1 cellular context compared by ENCODE assay signal in the genomic region with DNA sequence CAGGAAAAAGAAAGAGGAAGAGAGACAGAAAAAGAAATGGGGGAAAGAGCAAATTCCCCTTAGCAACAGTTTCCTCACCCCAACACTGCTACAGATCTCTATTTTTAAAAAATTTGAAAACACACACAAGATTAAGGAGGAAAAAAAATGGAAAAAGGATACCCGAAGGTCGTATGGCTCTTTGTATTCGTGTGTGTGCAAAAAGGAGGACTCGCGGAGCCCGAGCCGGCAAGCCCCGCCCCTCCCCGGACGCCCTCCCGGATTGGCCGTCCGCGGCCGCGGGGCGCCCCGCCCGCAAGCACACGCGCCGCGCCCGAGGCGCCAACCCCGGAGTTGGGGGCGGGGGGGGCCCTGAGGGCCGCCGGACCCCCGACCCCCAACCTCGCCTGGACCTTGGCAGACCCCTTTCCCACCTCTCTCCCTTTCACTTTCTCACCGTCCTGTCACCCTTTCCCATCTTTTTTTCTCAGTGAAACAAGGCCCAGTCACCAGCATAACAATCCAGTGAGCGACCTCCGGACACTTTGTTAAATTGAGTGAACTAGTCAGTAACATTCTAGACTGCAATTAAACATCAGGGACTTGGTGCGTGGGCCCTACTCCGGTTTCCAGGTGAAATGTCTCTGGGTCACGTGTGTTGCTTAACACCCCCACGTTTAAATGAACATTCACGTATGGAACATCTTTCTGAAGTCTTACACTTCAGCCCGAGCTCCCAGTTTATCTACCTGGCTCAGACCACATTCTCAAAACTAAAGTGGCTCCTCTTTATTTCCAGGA.
A peak's percentile ranks its signal among the peaks of the same experiment; 100 is the strongest.
TF ChIP-seq lines count a peak whose summit lies in the region.

A gene with protein sequence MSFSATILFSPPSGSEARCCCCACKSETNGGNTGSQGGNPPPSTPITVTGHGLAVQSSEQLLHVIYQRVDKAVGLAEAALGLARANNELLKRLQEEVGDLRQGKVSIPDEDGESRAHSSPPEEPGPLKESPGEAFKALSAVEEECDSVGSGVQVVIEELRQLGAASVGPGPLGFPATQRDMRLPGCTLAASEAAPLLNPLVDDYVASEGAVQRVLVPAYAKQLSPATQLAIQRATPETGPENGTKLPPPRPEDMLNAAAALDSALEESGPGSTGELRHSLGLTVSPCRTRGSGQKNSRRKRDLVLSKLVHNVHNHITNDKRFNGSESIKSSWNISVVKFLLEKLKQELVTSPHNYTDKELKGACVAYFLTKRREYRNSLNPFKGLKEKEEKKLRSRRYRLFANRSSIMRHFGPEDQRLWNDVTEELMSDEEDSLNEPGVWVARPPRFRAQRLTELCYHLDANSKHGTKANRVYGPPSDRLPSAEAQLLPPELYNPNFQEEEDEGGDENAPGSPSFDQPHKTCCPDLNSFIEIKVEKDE (minus strand): TSS at position 205 of the 780 bp plus-strand sequence. CDS start 11,120 bp downstream, outside the sequence.

TF ChIP-seq in HepG2, 621 proteins besides CTCF, POLR2A, EP300 and RAD21 (continued from another document and continues in another):
- TF ChIP-seq, protein P1, sequence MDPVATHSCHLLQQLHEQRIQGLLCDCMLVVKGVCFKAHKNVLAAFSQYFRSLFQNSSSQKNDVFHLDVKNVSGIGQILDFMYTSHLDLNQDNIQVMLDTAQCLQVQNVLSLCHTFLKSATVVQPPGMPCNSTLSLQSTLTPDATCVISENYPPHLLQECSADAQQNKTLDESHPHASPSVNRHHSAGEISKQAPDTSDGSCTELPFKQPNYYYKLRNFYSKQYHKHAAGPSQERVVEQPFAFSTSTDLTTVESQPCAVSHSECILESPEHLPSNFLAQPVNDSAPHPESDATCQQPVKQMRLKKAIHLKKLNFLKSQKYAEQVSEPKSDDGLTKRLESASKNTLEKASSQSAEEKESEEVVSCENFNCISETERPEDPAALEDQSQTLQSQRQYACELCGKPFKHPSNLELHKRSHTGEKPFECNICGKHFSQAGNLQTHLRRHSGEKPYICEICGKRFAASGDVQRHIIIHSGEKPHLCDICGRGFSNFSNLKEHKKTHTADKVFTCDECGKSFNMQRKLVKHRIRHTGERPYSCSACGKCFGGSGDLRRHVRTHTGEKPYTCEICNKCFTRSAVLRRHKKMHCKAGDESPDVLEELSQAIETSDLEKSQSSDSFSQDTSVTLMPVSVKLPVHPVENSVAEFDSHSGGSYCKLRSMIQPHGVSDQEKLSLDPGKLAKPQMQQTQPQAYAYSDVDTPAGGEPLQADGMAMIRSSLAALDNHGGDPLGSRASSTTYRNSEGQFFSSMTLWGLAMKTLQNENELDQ (CRISPR knock-in tag; IDR thresholded peaks at IDR 0.05; ENCODE audit: borderline replicate concordance): no peak
- TF ChIP-seq, protein P2, sequence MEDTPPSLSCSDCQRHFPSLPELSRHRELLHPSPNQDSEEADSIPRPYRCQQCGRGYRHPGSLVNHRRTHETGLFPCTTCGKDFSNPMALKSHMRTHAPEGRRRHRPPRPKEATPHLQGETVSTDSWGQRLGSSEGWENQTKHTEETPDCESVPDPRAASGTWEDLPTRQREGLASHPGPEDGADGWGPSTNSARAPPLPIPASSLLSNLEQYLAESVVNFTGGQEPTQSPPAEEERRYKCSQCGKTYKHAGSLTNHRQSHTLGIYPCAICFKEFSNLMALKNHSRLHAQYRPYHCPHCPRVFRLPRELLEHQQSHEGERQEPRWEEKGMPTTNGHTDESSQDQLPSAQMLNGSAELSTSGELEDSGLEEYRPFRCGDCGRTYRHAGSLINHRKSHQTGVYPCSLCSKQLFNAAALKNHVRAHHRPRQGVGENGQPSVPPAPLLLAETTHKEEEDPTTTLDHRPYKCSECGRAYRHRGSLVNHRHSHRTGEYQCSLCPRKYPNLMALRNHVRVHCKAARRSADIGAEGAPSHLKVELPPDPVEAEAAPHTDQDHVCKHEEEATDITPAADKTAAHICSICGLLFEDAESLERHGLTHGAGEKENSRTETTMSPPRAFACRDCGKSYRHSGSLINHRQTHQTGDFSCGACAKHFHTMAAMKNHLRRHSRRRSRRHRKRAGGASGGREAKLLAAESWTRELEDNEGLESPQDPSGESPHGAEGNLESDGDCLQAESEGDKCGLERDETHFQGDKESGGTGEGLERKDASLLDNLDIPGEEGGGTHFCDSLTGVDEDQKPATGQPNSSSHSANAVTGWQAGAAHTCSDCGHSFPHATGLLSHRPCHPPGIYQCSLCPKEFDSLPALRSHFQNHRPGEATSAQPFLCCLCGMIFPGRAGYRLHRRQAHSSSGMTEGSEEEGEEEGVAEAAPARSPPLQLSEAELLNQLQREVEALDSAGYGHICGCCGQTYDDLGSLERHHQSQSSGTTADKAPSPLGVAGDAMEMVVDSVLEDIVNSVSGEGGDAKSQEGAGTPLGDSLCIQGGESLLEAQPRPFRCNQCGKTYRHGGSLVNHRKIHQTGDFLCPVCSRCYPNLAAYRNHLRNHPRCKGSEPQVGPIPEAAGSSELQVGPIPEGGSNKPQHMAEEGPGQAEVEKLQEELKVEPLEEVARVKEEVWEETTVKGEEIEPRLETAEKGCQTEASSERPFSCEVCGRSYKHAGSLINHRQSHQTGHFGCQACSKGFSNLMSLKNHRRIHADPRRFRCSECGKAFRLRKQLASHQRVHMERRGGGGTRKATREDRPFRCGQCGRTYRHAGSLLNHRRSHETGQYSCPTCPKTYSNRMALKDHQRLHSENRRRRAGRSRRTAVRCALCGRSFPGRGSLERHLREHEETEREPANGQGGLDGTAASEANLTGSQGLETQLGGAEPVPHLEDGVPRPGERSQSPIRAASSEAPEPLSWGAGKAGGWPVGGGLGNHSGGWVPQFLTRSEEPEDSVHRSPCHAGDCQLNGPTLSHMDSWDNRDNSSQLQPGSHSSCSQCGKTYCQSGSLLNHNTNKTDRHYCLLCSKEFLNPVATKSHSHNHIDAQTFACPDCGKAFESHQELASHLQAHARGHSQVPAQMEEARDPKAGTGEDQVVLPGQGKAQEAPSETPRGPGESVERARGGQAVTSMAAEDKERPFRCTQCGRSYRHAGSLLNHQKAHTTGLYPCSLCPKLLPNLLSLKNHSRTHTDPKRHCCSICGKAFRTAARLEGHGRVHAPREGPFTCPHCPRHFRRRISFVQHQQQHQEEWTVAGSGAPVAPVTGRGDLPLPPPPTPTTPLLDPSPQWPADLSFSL (CRISPR knock-in tag; IDR thresholded peaks at IDR 0.05): no peak
- TF ChIP-seq, protein P3, sequence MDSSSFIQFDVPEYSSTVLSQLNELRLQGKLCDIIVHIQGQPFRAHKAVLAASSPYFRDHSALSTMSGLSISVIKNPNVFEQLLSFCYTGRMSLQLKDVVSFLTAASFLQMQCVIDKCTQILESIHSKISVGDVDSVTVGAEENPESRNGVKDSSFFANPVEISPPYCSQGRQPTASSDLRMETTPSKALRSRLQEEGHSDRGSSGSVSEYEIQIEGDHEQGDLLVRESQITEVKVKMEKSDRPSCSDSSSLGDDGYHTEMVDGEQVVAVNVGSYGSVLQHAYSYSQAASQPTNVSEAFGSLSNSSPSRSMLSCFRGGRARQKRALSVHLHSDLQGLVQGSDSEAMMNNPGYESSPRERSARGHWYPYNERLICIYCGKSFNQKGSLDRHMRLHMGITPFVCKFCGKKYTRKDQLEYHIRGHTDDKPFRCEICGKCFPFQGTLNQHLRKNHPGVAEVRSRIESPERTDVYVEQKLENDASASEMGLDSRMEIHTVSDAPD (CRISPR knock-in tag; IDR thresholded peaks at IDR 0.05): no peak
- TF ChIP-seq, protein P4, sequence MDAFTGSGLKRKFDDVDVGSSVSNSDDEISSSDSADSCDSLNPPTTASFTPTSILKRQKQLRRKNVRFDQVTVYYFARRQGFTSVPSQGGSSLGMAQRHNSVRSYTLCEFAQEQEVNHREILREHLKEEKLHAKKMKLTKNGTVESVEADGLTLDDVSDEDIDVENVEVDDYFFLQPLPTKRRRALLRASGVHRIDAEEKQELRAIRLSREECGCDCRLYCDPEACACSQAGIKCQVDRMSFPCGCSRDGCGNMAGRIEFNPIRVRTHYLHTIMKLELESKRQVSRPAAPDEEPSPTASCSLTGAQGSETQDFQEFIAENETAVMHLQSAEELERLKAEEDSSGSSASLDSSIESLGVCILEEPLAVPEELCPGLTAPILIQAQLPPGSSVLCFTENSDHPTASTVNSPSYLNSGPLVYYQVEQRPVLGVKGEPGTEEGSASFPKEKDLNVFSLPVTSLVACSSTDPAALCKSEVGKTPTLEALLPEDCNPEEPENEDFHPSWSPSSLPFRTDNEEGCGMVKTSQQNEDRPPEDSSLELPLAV (CRISPR knock-in tag; conservative IDR thresholded peaks at IDR 0.05; ENCODE audit: low read depth): no peak
- TF ChIP-seq ZNF256 (CRISPR knock-in tag; conservative IDR thresholded peaks at IDR 0.05) (no peak), SOX13 (IDR thresholded peaks at IDR 0.05) (no peak), SOX13 (CRISPR knock-in tag; conservative IDR thresholded peaks at IDR 0.05 in 1 of 2, IDR thresholded peaks at IDR 0.05 in 1 of 2) (peak in 1 of 2 experiments; percentile 29; a peak in 3 of 4 replicates), ELF3 (CRISPR knock-in tag; IDR thresholded peaks at IDR 0.05) (peak; percentile 71), ZBTB21 (CRISPR knock-in tag; IDR thresholded peaks at IDR 0.05) (no peak), ZMYM3 (CRISPR knock-in tag; IDR thresholded peaks at IDR 0.05) (peak; percentile 20; the same call in 1 of the 2 replicates), GTF3A (CRISPR knock-in tag; conservative IDR thresholded peaks at IDR 0.05) (no peak), ZNF749 (CRISPR knock-in tag; IDR thresholded peaks at IDR 0.05; ENCODE audit: borderline replicate concordance) (no peak), TCF7 (IDR thresholded peaks at IDR 0.05; ENCODE audit: low read depth) (no peak)
- TF ChIP-seq, protein P5, sequence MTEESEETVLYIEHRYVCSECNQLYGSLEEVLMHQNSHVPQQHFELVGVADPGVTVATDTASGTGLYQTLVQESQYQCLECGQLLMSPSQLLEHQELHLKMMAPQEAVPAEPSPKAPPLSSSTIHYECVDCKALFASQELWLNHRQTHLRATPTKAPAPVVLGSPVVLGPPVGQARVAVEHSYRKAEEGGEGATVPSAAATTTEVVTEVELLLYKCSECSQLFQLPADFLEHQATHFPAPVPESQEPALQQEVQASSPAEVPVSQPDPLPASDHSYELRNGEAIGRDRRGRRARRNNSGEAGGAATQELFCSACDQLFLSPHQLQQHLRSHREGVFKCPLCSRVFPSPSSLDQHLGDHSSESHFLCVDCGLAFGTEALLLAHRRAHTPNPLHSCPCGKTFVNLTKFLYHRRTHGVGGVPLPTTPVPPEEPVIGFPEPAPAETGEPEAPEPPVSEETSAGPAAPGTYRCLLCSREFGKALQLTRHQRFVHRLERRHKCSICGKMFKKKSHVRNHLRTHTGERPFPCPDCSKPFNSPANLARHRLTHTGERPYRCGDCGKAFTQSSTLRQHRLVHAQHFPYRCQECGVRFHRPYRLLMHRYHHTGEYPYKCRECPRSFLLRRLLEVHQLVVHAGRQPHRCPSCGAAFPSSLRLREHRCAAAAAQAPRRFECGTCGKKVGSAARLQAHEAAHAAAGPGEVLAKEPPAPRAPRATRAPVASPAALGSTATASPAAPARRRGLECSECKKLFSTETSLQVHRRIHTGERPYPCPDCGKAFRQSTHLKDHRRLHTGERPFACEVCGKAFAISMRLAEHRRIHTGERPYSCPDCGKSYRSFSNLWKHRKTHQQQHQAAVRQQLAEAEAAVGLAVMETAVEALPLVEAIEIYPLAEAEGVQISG (CRISPR knock-in tag; IDR thresholded peaks at IDR 0.05): peak; percentile 60; the same call in 1 of the 2 replicates
- TF ChIP-seq, protein P6, sequence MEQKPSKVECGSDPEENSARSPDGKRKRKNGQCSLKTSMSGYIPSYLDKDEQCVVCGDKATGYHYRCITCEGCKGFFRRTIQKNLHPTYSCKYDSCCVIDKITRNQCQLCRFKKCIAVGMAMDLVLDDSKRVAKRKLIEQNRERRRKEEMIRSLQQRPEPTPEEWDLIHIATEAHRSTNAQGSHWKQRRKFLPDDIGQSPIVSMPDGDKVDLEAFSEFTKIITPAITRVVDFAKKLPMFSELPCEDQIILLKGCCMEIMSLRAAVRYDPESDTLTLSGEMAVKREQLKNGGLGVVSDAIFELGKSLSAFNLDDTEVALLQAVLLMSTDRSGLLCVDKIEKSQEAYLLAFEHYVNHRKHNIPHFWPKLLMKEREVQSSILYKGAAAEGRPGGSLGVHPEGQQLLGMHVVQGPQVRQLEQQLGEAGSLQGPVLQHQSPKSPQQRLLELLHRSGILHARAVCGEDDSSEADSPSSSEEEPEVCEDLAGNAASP (CRISPR knock-in tag; IDR thresholded peaks at IDR 0.05; ENCODE audit: borderline replicate concordance): peak; percentile 40; the same call in 1 of the 2 replicates
- TF ChIP-seq, protein P7, sequence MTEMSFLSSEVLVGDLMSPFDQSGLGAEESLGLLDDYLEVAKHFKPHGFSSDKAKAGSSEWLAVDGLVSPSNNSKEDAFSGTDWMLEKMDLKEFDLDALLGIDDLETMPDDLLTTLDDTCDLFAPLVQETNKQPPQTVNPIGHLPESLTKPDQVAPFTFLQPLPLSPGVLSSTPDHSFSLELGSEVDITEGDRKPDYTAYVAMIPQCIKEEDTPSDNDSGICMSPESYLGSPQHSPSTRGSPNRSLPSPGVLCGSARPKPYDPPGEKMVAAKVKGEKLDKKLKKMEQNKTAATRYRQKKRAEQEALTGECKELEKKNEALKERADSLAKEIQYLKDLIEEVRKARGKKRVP (CRISPR knock-in tag; IDR thresholded peaks at IDR 0.05): no peak
- TF ChIP-seq, protein P8, sequence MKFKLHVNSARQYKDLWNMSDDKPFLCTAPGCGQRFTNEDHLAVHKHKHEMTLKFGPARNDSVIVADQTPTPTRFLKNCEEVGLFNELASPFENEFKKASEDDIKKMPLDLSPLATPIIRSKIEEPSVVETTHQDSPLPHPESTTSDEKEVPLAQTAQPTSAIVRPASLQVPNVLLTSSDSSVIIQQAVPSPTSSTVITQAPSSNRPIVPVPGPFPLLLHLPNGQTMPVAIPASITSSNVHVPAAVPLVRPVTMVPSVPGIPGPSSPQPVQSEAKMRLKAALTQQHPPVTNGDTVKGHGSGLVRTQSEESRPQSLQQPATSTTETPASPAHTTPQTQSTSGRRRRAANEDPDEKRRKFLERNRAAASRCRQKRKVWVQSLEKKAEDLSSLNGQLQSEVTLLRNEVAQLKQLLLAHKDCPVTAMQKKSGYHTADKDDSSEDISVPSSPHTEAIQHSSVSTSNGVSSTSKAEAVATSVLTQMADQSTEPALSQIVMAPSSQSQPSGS (CRISPR knock-in tag; IDR thresholded peaks at IDR 0.05): 0 out of 2 replicates have a peak, but pooled peaks have one; percentile 5
- TF ChIP-seq, protein P9, sequence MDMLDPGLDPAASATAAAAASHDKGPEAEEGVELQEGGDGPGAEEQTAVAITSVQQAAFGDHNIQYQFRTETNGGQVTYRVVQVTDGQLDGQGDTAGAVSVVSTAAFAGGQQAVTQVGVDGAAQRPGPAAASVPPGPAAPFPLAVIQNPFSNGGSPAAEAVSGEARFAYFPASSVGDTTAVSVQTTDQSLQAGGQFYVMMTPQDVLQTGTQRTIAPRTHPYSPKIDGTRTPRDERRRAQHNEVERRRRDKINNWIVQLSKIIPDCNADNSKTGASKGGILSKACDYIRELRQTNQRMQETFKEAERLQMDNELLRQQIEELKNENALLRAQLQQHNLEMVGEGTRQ (IDR thresholded peaks at IDR 0.05; ENCODE audit: low read depth, low read length): peak; percentile 54
- TF ChIP-seq, protein P9 (CRISPR knock-in tag; IDR thresholded peaks at IDR 0.05; ENCODE audit: borderline replicate concordance): peak; percentile 65; the same call in 1 of the 2 replicates
